In the genomic region with DNA sequence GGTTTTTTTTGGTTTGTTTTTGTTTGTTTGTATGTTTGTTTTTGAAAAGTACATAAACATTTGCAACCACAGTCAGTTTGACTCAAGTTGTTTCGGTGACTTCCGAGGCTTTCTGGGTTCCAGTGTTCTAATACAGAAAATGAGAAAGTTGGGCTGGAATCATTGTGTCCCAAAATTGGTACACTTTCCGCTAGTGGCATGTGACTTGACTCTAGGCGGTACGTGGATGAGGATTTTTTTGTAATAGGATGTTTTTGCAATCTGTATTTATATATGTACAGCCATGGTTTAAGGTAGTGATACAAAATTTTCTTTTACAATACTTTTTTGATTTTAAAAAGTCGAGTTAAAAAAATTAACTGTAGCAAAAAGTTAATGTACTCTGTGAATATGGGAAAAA, we compare ENCODE assay signal across 1 cellular context.
TF ChIP-seq lines count a peak whose summit lies in the region.

No MANE protein-coding gene starts in this region.

TF ChIP-seq in HEK293, 187 proteins besides CTCF, POLR2A, EP300 and RAD21 (continued from another document):
- TF ChIP-seq PRDM6 (tag by site-specific recombination; IDR thresholded peaks at IDR 0.05) (no peak), ZNF521 (tag by site-specific recombination; IDR thresholded peaks at IDR 0.05) (no peak), ZNF747 (tag by site-specific recombination; IDR thresholded peaks at IDR 0.05) (no peak), ZNF639 (tag by site-specific recombination; IDR thresholded peaks at IDR 0.05) (no peak), MZF1 (tag by site-specific recombination; IDR thresholded peaks at IDR 0.05; ENCODE audit: borderline replicate concordance) (no peak), ZNF324 (tag by site-specific recombination; IDR thresholded peaks at IDR 0.05) (no peak), ZNF274 (IDR thresholded peaks at IDR 0.05; ENCODE audit: low read length) (no peak), ZNF274 (tag by site-specific recombination; IDR thresholded peaks at IDR 0.05; ENCODE audit: borderline replicate concordance) (no peak), BCL11A (tag by site-specific recombination; IDR thresholded peaks at IDR 0.05; ENCODE audit: low read depth) (no peak), ZNF449 (tag by site-specific recombination; IDR thresholded peaks at IDR 0.05) (no peak), ZNF354C (tag by site-specific recombination; IDR thresholded peaks at IDR 0.05; ENCODE audit: borderline replicate concordance, low read depth) (no peak), ZNF175 (tag by site-specific recombination; IDR thresholded peaks at IDR 0.05) (no peak)
